Comparison of ENCODE assay signal across 9 cellular contexts in genomic region chr13:33743438-33744368, GRCh38.
DNase-seq lines count a peak whose midpoint lies in the region; ATAC-seq, FAIRE-seq and TF ChIP-seq lines count a peak whose summit lies in the region.
"Had no signal": no experiment of that assay in that cellular context is flagged by ENCODE, and none has a peak within 500 bp of the region (broad histone marks: within the 10 kb centered on the region; RNA-seq: fewer than 3 reads in every experiment).

No MANE protein-coding gene starts in this region.

- peaks cover 0 to 8% of the 10 kb centered on the region in 2 experiments; a peak in 2 of 5 replicates for H3K27me3 ChIP-seq in HepG2 (ENCODE audit: control insufficient read depth in 1 of 2, insufficient read depth in 2 of 2, low read length in 2 of 2)
- H3K27me3 ChIP-seq in aorta (ENCODE audit: control insufficient read depth in 1 of 2, insufficient read depth in 2 of 2, low read length in 1 of 2), result no peaks in the 10 kb centered on the region

- H4K20me1 ChIP-seq in HepG2 (ENCODE audit: insufficient read depth, low read length), result no peaks in the 10 kb centered on the region

- WGBS in HepG2 (ENCODE audit: low lambda C conversion rate), result 29% methylated on average over 6 of the region's 6 CpGs
- 92 to 94% methylated on average over 6 of the region's 6 CpGs for WGBS in aorta, 2 donors

- no peak for FAIRE-seq in HepG2 (lab: Jason Lieb, UNC)
- FAIRE-seq: islet of Langerhans had no signal

- no peak for TF ChIP-seq EP300 in HepG2 (IDR thresholded peaks at IDR 0.05; ENCODE audit: low read depth in 2 of 2, low read length in 2 of 2)
- TF ChIP-seq EP300 in HepG2 (CRISPR knock-in tag; IDR thresholded peaks at IDR 0.05; ENCODE audit: borderline replicate concordance), result no peak

- H3K36me3 ChIP-seq in HepG2 (replicated peaks in 1 of 2; ENCODE audit: control insufficient read depth in 1 of 2, insufficient read depth in 2 of 2, low read length in 2 of 2), result no peaks in the 10 kb centered on the region
- no peaks in the 10 kb centered on the region for H3K36me3 ChIP-seq in aorta (ENCODE audit: control insufficient read depth in 1 of 2, insufficient read depth in 2 of 2, low read length in 1 of 2)

- H3K9ac ChIP-seq in HepG2 (ENCODE audit: insufficient read depth, low read depth, low read length), result no peak overlapping the region

- no TSS peak for BruUV-seq in HepG2 (replicated peaks; lab: Mats Ljungman, UMichigan)

- H3K27ac ChIP-seq in HepG2 (ENCODE audit: extremely low read length, insufficient read depth, low read length) (no peak overlapping the region), aorta (ENCODE audit: low read depth in 1 of 2, low read length in 2 of 2) (no peak overlapping the region)

- peak; percentile 80 for ATAC-seq in GM18861 (IDR thresholded peaks at IDR 0.05; ENCODE audit: unreplicated experiment)
- ATAC-seq in GM21825 (IDR thresholded peaks at IDR 0.05; ENCODE audit: unreplicated experiment), result peak; percentile 74
- peak; percentile 52; the same call in 2 of the 3 replicates for ATAC-seq in HepG2
- ATAC-seq in aorta (ENCODE audit: low FRiP score), result no peak

- no peaks in the 10 kb centered on the region for H3K4me1 ChIP-seq in HepG2 (ENCODE audit: insufficient read depth, low read length)
- peaks cover 0 to 1% of the 10 kb centered on the region in 2 donors for H3K4me1 ChIP-seq in aorta (ENCODE audit: control insufficient read depth in 1 of 2, insufficient read depth in 2 of 2, low read length in 2 of 2)

- TF ChIP-seq RAD21 in HepG2 (CRISPR knock-in tag; IDR thresholded peaks at IDR 0.05), result no peak

- TF ChIP-seq CTCF in NB4 (IDR thresholded peaks at IDR 0.05; ENCODE audit: low read depth, low read length), result no peak
- TF ChIP-seq CTCF in HepG2 (CRISPR knock-in tag; IDR thresholded peaks at IDR 0.05), result no peak

- H3K4me3 ChIP-seq in NB4 (ENCODE audit: low read depth, low read length) (no peak overlapping the region), HepG2 (replicated peaks in 1 of 3; ENCODE audit: insufficient read depth in 1 of 3, low read depth in 2 of 3, low read length in 3 of 3) (no peak overlapping the region), aorta (ENCODE audit: low read length in 2 of 2) (no peak overlapping the region)

- peak; percentile 72 for DNase-seq in NB4 (ENCODE audit: low read depth)
- peak; percentile 10 for DNase-seq in HepG2 (ENCODE audit: low spot score)
- DNase-seq in mesenteric fat pad (ENCODE audit: low spot score), result no peak
- no peak for DNase-seq in ecto neural progenitor cell (ENCODE audit: low spot score)
- DNase-seq in NCI-H345 (lab: John Stamatoyannopoulos, UW), result no peak
- DNase-seq in aorta, result no peak

- H3K4me2 ChIP-seq in HepG2 (ENCODE audit: low read depth, low read length), result no peak overlapping the region; the same call in 1 of the 2 replicates

- H2AFZ ChIP-seq in HepG2 (ENCODE audit: low read length), result no peak overlapping the region

- intact Hi-C loops in HepG2 (cut with micrococcal nuclease; ENCODE audit: unreplicated experiment), result no loop called here
- intact Hi-C loops in aorta (cut with DNase I), result no loop called here

- POLR2A ChIA-PET in HepG2 (lab: Yijun Ruan, JAX), result no interaction called here

- no peak for TF ChIP-seq POLR2A in NB4 (IDR thresholded peaks at IDR 0.05; ENCODE audit: extremely low read depth, insufficient read length)
- no peak for TF ChIP-seq POLR2A in HepG2 (IDR thresholded peaks at IDR 0.05; ENCODE audit: insufficient read depth in 1 of 2, low read depth in 2 of 2, low read length in 2 of 2)

- in situ Hi-C loops in HepG2 (cut with HindIII; ENCODE audit: extremely low pct_ligation_motif_present, low pct_unique_long_range_greater_than_20kb), result no loop called here

- no peaks in the 10 kb centered on the region for H3K79me2 ChIP-seq in HepG2 (ENCODE audit: insufficient read depth, low read length)

- CTCF ChIA-PET in HepG2 (lab: Yijun Ruan, JAX; ENCODE audit: low intra/inter-chr PET ratio, low total read pairs), result no interaction called here

- H3K9me3 ChIP-seq in HepG2 (ENCODE audit: low read length) (no peaks in the 10 kb centered on the region), aorta (ENCODE audit: control insufficient read depth, low read length) (no peaks in the 10 kb centered on the region)

TF ChIP-seq in HepG2, 621 proteins besides CTCF, POLR2A, EP300 and RAD21:
- TF ChIP-seq SMAD1 (CRISPR knock-in tag; IDR thresholded peaks at IDR 0.05; ENCODE audit: borderline replicate concordance, low read depth), result no peak
- TF ChIP-seq TERF1 (CRISPR knock-in tag; IDR thresholded peaks at IDR 0.05), result no peak
- TF ChIP-seq CEBPB (IDR thresholded peaks at IDR 0.05; ENCODE audit: borderline replicate concordance, low read depth, low read length), result 0 out of 2 replicates have a peak, but pooled peaks have one; percentile 18

Comparison
In these comparisons a context has a peak if more than half of its experiments do, and no peak if none do; other contexts are left out.
1. DNase-seq: peak in NB4 (single experiment) and HepG2 (single experiment); none in mesenteric fat pad (single experiment), ecto neural progenitor cell (single experiment), NCI-H345 (single experiment) and aorta (0 of 2).